In genomic region chr3:188052229-188052965, GRCh38 we compare ENCODE assay signal across 8 cellular contexts.
A peak's percentile ranks its signal among the peaks of the same experiment; 100 is the strongest.
DNase-seq lines count a peak whose midpoint lies in the region; ATAC-seq and TF ChIP-seq lines count a peak whose summit lies in the region.
"Had no signal": no experiment of that assay in that cellular context is flagged by ENCODE, and none has a peak within 500 bp of the region (broad histone marks: within the 10 kb centered on the region; RNA-seq: fewer than 3 reads in every experiment).

No MANE protein-coding gene starts in this region.

- DNase-seq in endodermal cell (peak; percentile 88), NCI-H146 treated with DMSO at 0.1 percent for 48 hours (lab: John Stamatoyannopoulos, UW; ENCODE audit: unreplicated experiment) (no peak), SW 1271 (lab: John Stamatoyannopoulos, UW) (no peak)
- DNase-seq: RPMI8226 had no signal

- H3K4me1 ChIP-seq in endodermal cell (ENCODE audit: control insufficient read depth, insufficient read depth, low read length) (peaks cover 25% of the 10 kb centered on the region), liver (ENCODE audit: control insufficient read depth in 4 of 4, insufficient read depth in 4 of 4, low read length in 3 of 4) (peaks cover 0 to 12% (median 7%) of the 10 kb centered on the region in 4 donors)

- H3K4me3 ChIP-seq in endodermal cell (ENCODE audit: low read length), result no peak overlapping the region
- H3K4me3 ChIP-seq in liver (ENCODE audit: low read depth in 1 of 3, low read length in 3 of 3), result no peak overlapping the region

- no peaks in the 10 kb centered on the region for H3K36me3 ChIP-seq in endodermal cell (ENCODE audit: control insufficient read depth, insufficient read depth, low read length)
- no peaks in the 10 kb centered on the region for H3K36me3 ChIP-seq in liver (ENCODE audit: control insufficient read depth in 4 of 4, insufficient read depth in 3 of 4, low read depth in 1 of 4, low read length in 3 of 4)

- H3K9me3 ChIP-seq in endodermal cell (ENCODE audit: control insufficient read depth, low read length) (no peaks in the 10 kb centered on the region), liver (ENCODE audit: control insufficient read depth in 4 of 4, low read length in 3 of 4) (no peaks in the 10 kb centered on the region)

- TF ChIP-seq RAD21 in liver (IDR thresholded peaks at IDR 0.05), result peak; percentile 46 to 74

- peaks cover 23% of the 10 kb centered on the region for H3K4me1 Mint-ChIP-seq in endodermal cell

- H3K27ac Mint-ChIP-seq in endodermal cell, result peak overlapping the region; percentile 44

- no peaks in the 10 kb centered on the region for H3K9me3 Mint-ChIP-seq in endodermal cell

- no peak for ATAC-seq in HG02884 (IDR thresholded peaks at IDR 0.05; ENCODE audit: unreplicated experiment)

- no peak overlapping the region for H3K4me3 Mint-ChIP-seq in endodermal cell

- H3K27me3 ChIP-seq in endodermal cell (ENCODE audit: control insufficient read depth, insufficient read depth, low read length, poor library complexity, severe bottlenecking), result peaks cover 1% of the 10 kb centered on the region
- H3K27me3 ChIP-seq in liver (ENCODE audit: control insufficient read depth in 4 of 4, insufficient read depth in 4 of 4, low read length in 3 of 4), result no peaks in the 10 kb centered on the region

- peaks cover 3% of the 10 kb centered on the region for H3K27me3 Mint-ChIP-seq in endodermal cell (ENCODE audit: insufficient read depth)

- no peaks in the 10 kb centered on the region for H3K36me3 Mint-ChIP-seq in endodermal cell (ENCODE audit: low read depth)

- H3K27ac ChIP-seq in endodermal cell (ENCODE audit: low read depth, low read length) (peak overlapping the region; percentile 58), liver (ENCODE audit: low read depth in 1 of 2, low read length in 2 of 2) (no peak overlapping the region), temporal lobe (ENCODE audit: low read depth, low read length) (peak overlapping the region; percentile 98)

- H3K9ac ChIP-seq in endodermal cell (ENCODE audit: extremely low read depth, low read length, poor library complexity, severe bottlenecking), result no peak overlapping the region
- no peak overlapping the region for H3K9ac ChIP-seq in liver (ENCODE audit: low read depth in 1 of 2, low read length in 2 of 2)

- WGBS in endodermal cell (ENCODE audit: insufficient coverage in 1 of 2, insufficient read length in 1 of 2), 2 experiments, result 65% methylated on average over 10 to 15 of the region's 15 CpGs
- WGBS in liver, result 79% methylated on average over 15 of the region's 15 CpGs

- TF ChIP-seq CTCF in endodermal cell (conservative IDR thresholded peaks at IDR 0.05) (peak; percentile 65), liver (IDR thresholded peaks at IDR 0.05; ENCODE audit: low read depth, low read length, missing input control) (peak; percentile 14)

TF ChIP-seq in PFSK-1, 5 proteins besides CTCF, POLR2A, EP300 and RAD21:
- TF ChIP-seq POLR2AphosphoS5 (IDR thresholded peaks at IDR 0.05; ENCODE audit: low read depth, low read length) (no peak), FOXP2 (optimal IDR thresholded peaks at IDR 0.05; ENCODE audit: borderline replicate concordance, extremely low read depth, extremely low read length, insufficient read depth) (peak; percentile 75)

TF ChIP-seq in liver, 16 proteins besides CTCF, POLR2A, EP300 and RAD21:
- TF ChIP-seq ATF3 (IDR thresholded peaks at IDR 0.05) (no peak), JUND (IDR thresholded peaks at IDR 0.05) (no peak), ZBTB33 (IDR thresholded peaks at IDR 0.05) (no peak), SP1 (IDR thresholded peaks at IDR 0.05) (no peak), EGR1 (IDR thresholded peaks at IDR 0.05; ENCODE audit: low read depth in 2 of 2) (no peak), GABPA (IDR thresholded peaks at IDR 0.05 in 1 of 2, conservative IDR thresholded peaks at IDR 0.05 in 1 of 2) (no peak), MAX (IDR thresholded peaks at IDR 0.05) (no peak), REST (IDR thresholded peaks at IDR 0.05) (no peak), HNF4G (IDR thresholded peaks at IDR 0.05) (no peak), FOXA2 (IDR thresholded peaks at IDR 0.05) (no peak), NR2F2 (IDR thresholded peaks at IDR 0.05) (no peak), FOXA1 (IDR thresholded peaks at IDR 0.05) (no peak), HNF4A (conservative IDR thresholded peaks at IDR 0.05) (no peak), TAF1 (conservative IDR thresholded peaks at IDR 0.05) (no peak), YY1 (IDR thresholded peaks at IDR 0.05) (no peak), RXRA (IDR thresholded peaks at IDR 0.05) (no peak)

Comparison
In these comparisons a context has a peak if more than half of its experiments do, and no peak if none do; other contexts are left out.
1. H3K27ac ChIP-seq: peak in endodermal cell (single experiment) and temporal lobe (single experiment); none in liver (0 of 2).